ENCODE assay signal across 8 cellular contexts in genomic region chr12:99767809-99768208, GRCh38.
DNase-seq lines count a peak whose midpoint lies in the region; ATAC-seq and TF ChIP-seq lines count a peak whose summit lies in the region.

No MANE protein-coding gene starts in this region.

- H3K36me3 ChIP-seq in adipocyte (ENCODE audit: control insufficient read depth, insufficient read depth, low read length, severe bottlenecking) (no peaks in the 10 kb centered on the region), right lobe of liver (no peaks in the 10 kb centered on the region)

- H3K4me1 ChIP-seq in adipocyte (ENCODE audit: control insufficient read depth, insufficient read depth, low read length) (peaks cover 9% of the 10 kb centered on the region), right lobe of liver (peaks cover 0 to 9% (median 3%) of the 10 kb centered on the region in 4 donors)

- ATAC-seq in right lobe of liver: peak in 3 of 4 donors; percentile 50 to 62 (median 55)
- ATAC-seq in GM18873 (IDR thresholded peaks at IDR 0.05; ENCODE audit: low FRiP score, unreplicated experiment): no peak
- no peak for ATAC-seq in HG02571 (IDR thresholded peaks at IDR 0.05; ENCODE audit: unreplicated experiment)
- ATAC-seq in GM21515 (IDR thresholded peaks at IDR 0.05; ENCODE audit: unreplicated experiment): no peak

- WGBS in right lobe of liver (ENCODE audit: insufficient coverage, low coverage, low lambda C conversion rate, missing lambda C conversion rate): 0% methylated on average over 1 of the region's 1 CpG

- H3K9me3 ChIP-seq in adipocyte (ENCODE audit: control insufficient read depth, low read length) (no peaks in the 10 kb centered on the region), right lobe of liver (no peaks in the 10 kb centered on the region)

- intact Hi-C loops in right lobe of liver (cut with DNase I): no loop called here

- peak overlapping the region; percentile 72 for H3K9ac ChIP-seq in adipocyte (ENCODE audit: low read length)

- no peaks in the 10 kb centered on the region for H3K27me3 ChIP-seq in adipocyte (replicated peaks; ENCODE audit: control insufficient read depth, insufficient read depth, low read length)
- H3K27me3 ChIP-seq in right lobe of liver: no peaks in the 10 kb centered on the region

- no peak for TF ChIP-seq POLR2A in right lobe of liver (IDR thresholded peaks at IDR 0.05)

- TF ChIP-seq CTCF in right lobe of liver (IDR thresholded peaks at IDR 0.05): peak; percentile 39 to 64 (median 60)

- no peak overlapping the region for H3K27ac ChIP-seq in right lobe of liver

- H3K4me3 ChIP-seq in adipocyte (ENCODE audit: low read length) (peak overlapping the region; percentile 64), right lobe of liver (no peak overlapping the region)

- peak; percentile 16 for DNase-seq in COR-L47 (lab: John Stamatoyannopoulos, UW)
- peak; percentile 14 for DNase-seq in M059J (ENCODE audit: low read depth)
- peak; percentile 79 for DNase-seq in adipocyte (ENCODE audit: low read depth)
- DNase-seq in right lobe of liver: no peak
- DNase-seq in NCI-H226: no peak

Comparison
In these comparisons a context has a peak if more than half of its experiments do, and no peak if none do; other contexts are left out.
1. DNase-seq: peak in COR-L47 (single experiment), M059J (single experiment) and adipocyte (single experiment); none in right lobe of liver (0 of 3) and NCI-H226 (single experiment).
2. ATAC-seq: peak in right lobe of liver (3 of 4); none in GM18873 (single experiment), HG02571 (single experiment) and GM21515 (single experiment).